ENCODE assay signal across 10 cellular contexts in genomic region chr10:24415455-24416169, GRCh38.
DNase-seq lines count a peak whose midpoint lies in the region; ATAC-seq and TF ChIP-seq lines count a peak whose summit lies in the region.
"Had no signal": no experiment of that assay in that cellular context is flagged by ENCODE, and none has a peak within 500 bp of the region (broad histone marks: within the 10 kb centered on the region; RNA-seq: fewer than 3 reads in every experiment).

No MANE protein-coding gene starts in this region.

- H3K4me3 ChIP-seq in body of pancreas = no peak overlapping the region

- intact Hi-C loops in body of pancreas (cut with DNase I) (no loop called here), left ventricle myocardium superior (cut with micrococcal nuclease) (no loop called here)

- TF ChIP-seq POLR2A in body of pancreas (IDR thresholded peaks at IDR 0.05) = no peak

- ATAC-seq in body of pancreas (peak; percentile 53), left ventricle myocardium superior (peak; percentile 97), GM21367 (IDR thresholded peaks at IDR 0.05; ENCODE audit: unreplicated experiment) (no peak), GM21381 (IDR thresholded peaks at IDR 0.05; ENCODE audit: unreplicated experiment) (no peak)

- WGBS in body of pancreas, 2 donors = 50 to 61% methylated on average over 7 of the region's 7 CpGs

- no peaks in the 10 kb centered on the region for H3K36me3 ChIP-seq in body of pancreas (replicated peaks in 1 of 2; ENCODE audit: insufficient read depth in 1 of 2, low read depth in 2 of 2)

- H3K4me1 ChIP-seq in body of pancreas = peaks cover 19% of the 10 kb centered on the region

- H3K27ac ChIP-seq in body of pancreas = peak overlapping the region in 1 of 4 donors; percentile 55

- TF ChIP-seq CTCF in body of pancreas (IDR thresholded peaks at IDR 0.05) = no peak

- peak; percentile 80 for DNase-seq in GM03348 (ENCODE audit: low spot score)
- peak; percentile 48 to 70 (median 60) for DNase-seq in body of pancreas
- DNase-seq in left ventricle myocardium superior = peak; percentile 91
- peak; percentile 59 for DNase-seq in renal cortical epithelial cell (ENCODE audit: low read depth)
- no peak for DNase-seq in activated CD4-positive, alpha-beta T cell treated with anti-CD3 and anti-CD28 coated beads for 4 hours
- no peak for DNase-seq in kidney tubule cell (ENCODE audit: low spot score)
- DNase-seq: COR-L47, natural killer cell had no signal

- H3K9me3 ChIP-seq in body of pancreas = no peaks in the 10 kb centered on the region

- H3K27me3 ChIP-seq in body of pancreas = no peaks in the 10 kb centered on the region

Comparison
In these comparisons a context has a peak if more than half of its experiments do, and no peak if none do; other contexts are left out.
1. DNase-seq: peak in GM03348 (single experiment), body of pancreas (4 of 4), left ventricle myocardium superior (single experiment) and renal cortical epithelial cell (single experiment); none in activated CD4-positive, alpha-beta T cell treated with anti-CD3 and anti-CD28 coated beads for 4 hours (0 of 2) and kidney tubule cell (single experiment).
2. ATAC-seq: peak in body of pancreas (single experiment) and left ventricle myocardium superior (single experiment); none in GM21367 (single experiment) and GM21381 (single experiment).